ENCODE assay signal across 1 cellular context in the genomic region with DNA sequence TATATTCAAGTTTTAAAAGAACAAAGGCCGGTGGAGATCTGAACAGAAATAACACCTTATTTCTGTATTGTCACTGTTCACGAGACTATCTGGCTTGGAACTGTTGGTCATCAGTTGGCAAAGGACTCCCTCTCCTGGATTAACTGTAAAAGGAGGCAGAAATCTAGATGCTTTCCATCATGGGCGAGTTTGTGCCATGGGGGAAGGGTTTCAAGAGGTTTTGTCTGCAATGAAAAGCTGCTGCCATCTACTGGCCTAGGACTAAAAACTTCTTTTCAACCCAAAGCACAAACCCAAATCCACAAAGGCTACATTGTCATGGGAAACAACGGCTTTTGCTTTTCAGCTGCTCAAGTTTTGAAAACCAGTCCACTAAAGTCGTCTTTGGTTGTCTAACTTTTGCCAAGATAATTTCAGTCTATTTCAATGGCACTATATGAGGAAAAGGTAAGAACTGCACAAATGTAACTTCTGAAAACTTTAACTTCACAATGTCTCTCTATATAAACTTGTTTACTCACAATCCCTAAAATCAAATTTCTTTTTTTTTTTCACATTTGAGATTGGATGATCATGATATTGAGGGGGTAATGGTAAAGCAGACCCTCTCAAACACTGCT.
TF ChIP-seq lines count a peak whose summit lies in the region.

No MANE protein-coding gene starts in this region.

TF ChIP-seq in HepG2, 621 proteins besides CTCF, POLR2A, EP300 and RAD21 (continued from another document and continues in another):
- TF ChIP-seq, protein P1, sequence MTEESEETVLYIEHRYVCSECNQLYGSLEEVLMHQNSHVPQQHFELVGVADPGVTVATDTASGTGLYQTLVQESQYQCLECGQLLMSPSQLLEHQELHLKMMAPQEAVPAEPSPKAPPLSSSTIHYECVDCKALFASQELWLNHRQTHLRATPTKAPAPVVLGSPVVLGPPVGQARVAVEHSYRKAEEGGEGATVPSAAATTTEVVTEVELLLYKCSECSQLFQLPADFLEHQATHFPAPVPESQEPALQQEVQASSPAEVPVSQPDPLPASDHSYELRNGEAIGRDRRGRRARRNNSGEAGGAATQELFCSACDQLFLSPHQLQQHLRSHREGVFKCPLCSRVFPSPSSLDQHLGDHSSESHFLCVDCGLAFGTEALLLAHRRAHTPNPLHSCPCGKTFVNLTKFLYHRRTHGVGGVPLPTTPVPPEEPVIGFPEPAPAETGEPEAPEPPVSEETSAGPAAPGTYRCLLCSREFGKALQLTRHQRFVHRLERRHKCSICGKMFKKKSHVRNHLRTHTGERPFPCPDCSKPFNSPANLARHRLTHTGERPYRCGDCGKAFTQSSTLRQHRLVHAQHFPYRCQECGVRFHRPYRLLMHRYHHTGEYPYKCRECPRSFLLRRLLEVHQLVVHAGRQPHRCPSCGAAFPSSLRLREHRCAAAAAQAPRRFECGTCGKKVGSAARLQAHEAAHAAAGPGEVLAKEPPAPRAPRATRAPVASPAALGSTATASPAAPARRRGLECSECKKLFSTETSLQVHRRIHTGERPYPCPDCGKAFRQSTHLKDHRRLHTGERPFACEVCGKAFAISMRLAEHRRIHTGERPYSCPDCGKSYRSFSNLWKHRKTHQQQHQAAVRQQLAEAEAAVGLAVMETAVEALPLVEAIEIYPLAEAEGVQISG (CRISPR knock-in tag; IDR thresholded peaks at IDR 0.05), result 0 out of 2 replicates have a peak, but pooled peaks have one; percentile 29
- TF ChIP-seq ETV6 (CRISPR knock-in tag; conservative IDR thresholded peaks at IDR 0.05) (no peak), SMC3 (IDR thresholded peaks at IDR 0.05; ENCODE audit: low read length) (peak; percentile 84), ZNF30 (CRISPR knock-in tag; IDR thresholded peaks at IDR 0.05) (no peak), ZNF749 (CRISPR knock-in tag; IDR thresholded peaks at IDR 0.05; ENCODE audit: borderline replicate concordance) (no peak), ZNF264 (CRISPR knock-in tag; IDR thresholded peaks at IDR 0.05) (peak; percentile 68; the same call in 1 of the 2 replicates), PCBP2 (optimal IDR thresholded peaks at IDR 0.05; ENCODE audit: low read depth, low read length, poor library complexity, severe bottlenecking) (no peak), RFX1 (IDR thresholded peaks at IDR 0.05) (no peak), FLYWCH1 (CRISPR knock-in tag; IDR thresholded peaks at IDR 0.05) (no peak), ARID2 (CRISPR knock-in tag; IDR thresholded peaks at IDR 0.05; ENCODE audit: borderline replicate concordance) (no peak), TP53 (CRISPR knock-in tag; conservative IDR thresholded peaks at IDR 0.05) (no peak), ZMYM3 (CRISPR knock-in tag; IDR thresholded peaks at IDR 0.05) (no peak), ZFP1 (CRISPR knock-in tag; IDR thresholded peaks at IDR 0.05) (no peak), ZNF556 (CRISPR knock-in tag; IDR thresholded peaks at IDR 0.05; ENCODE audit: borderline replicate concordance) (no peak), PHF21A (CRISPR knock-in tag; IDR thresholded peaks at IDR 0.05) (peak; percentile 18; the same call in 1 of the 2 replicates), ZNF446 (CRISPR knock-in tag; IDR thresholded peaks at IDR 0.05) (no peak), AGO1 (IDR thresholded peaks at IDR 0.05; ENCODE audit: low read depth, low read length, poor library complexity, severe bottlenecking) (no peak), MTF1 (CRISPR knock-in tag; IDR thresholded peaks at IDR 0.05) (no peak), ZFP90 (CRISPR knock-in tag; IDR thresholded peaks at IDR 0.05; ENCODE audit: borderline replicate concordance) (no peak), EED (CRISPR knock-in tag; IDR thresholded peaks at IDR 0.05) (no peak), XBP1 (CRISPR knock-in tag; IDR thresholded peaks at IDR 0.05) (no peak), ZNF747 (CRISPR knock-in tag; IDR thresholded peaks at IDR 0.05; ENCODE audit: borderline replicate concordance) (no peak), HDAC2 (CRISPR knock-in tag; IDR thresholded peaks at IDR 0.05) (no peak), SRSF1 (optimal IDR thresholded peaks at IDR 0.05; ENCODE audit: low read depth, low read length) (no peak), DPF2 (CRISPR knock-in tag; IDR thresholded peaks at IDR 0.05; ENCODE audit: borderline replicate concordance, low read depth) (no peak), ZSCAN9 (CRISPR knock-in tag; IDR thresholded peaks at IDR 0.05; ENCODE audit: borderline replicate concordance) (peak; percentile 40; the same call in 1 of the 2 replicates)
- TF ChIP-seq, protein P2, sequence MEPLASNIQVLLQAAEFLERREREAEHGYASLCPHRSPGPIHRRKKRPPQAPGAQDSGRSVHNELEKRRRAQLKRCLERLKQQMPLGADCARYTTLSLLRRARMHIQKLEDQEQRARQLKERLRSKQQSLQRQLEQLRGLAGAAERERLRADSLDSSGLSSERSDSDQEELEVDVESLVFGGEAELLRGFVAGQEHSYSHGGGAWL (CRISPR knock-in tag; IDR thresholded peaks at IDR 0.05), result no peak
- TF ChIP-seq, protein P3, sequence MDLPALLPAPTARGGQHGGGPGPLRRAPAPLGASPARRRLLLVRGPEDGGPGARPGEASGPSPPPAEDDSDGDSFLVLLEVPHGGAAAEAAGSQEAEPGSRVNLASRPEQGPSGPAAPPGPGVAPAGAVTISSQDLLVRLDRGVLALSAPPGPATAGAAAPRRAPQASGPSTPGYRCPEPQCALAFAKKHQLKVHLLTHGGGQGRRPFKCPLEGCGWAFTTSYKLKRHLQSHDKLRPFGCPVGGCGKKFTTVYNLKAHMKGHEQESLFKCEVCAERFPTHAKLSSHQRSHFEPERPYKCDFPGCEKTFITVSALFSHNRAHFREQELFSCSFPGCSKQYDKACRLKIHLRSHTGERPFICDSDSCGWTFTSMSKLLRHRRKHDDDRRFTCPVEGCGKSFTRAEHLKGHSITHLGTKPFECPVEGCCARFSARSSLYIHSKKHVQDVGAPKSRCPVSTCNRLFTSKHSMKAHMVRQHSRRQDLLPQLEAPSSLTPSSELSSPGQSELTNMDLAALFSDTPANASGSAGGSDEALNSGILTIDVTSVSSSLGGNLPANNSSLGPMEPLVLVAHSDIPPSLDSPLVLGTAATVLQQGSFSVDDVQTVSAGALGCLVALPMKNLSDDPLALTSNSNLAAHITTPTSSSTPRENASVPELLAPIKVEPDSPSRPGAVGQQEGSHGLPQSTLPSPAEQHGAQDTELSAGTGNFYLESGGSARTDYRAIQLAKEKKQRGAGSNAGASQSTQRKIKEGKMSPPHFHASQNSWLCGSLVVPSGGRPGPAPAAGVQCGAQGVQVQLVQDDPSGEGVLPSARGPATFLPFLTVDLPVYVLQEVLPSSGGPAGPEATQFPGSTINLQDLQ (CRISPR knock-in tag; IDR thresholded peaks at IDR 0.05), result no peak
- TF ChIP-seq, protein P4, sequence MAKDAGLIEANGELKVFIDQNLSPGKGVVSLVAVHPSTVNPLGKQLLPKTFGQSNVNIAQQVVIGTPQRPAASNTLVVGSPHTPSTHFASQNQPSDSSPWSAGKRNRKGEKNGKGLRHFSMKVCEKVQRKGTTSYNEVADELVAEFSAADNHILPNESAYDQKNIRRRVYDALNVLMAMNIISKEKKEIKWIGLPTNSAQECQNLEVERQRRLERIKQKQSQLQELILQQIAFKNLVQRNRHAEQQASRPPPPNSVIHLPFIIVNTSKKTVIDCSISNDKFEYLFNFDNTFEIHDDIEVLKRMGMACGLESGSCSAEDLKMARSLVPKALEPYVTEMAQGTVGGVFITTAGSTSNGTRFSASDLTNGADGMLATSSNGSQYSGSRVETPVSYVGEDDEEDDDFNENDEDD (CRISPR knock-in tag; IDR thresholded peaks at IDR 0.05; ENCODE audit: borderline replicate concordance), result no peak
- TF ChIP-seq, protein P5, sequence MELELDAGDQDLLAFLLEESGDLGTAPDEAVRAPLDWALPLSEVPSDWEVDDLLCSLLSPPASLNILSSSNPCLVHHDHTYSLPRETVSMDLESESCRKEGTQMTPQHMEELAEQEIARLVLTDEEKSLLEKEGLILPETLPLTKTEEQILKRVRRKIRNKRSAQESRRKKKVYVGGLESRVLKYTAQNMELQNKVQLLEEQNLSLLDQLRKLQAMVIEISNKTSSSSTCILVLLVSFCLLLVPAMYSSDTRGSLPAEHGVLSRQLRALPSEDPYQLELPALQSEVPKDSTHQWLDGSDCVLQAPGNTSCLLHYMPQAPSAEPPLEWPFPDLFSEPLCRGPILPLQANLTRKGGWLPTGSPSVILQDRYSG (CRISPR knock-in tag; IDR thresholded peaks at IDR 0.05), result no peak
- TF ChIP-seq, protein P6, sequence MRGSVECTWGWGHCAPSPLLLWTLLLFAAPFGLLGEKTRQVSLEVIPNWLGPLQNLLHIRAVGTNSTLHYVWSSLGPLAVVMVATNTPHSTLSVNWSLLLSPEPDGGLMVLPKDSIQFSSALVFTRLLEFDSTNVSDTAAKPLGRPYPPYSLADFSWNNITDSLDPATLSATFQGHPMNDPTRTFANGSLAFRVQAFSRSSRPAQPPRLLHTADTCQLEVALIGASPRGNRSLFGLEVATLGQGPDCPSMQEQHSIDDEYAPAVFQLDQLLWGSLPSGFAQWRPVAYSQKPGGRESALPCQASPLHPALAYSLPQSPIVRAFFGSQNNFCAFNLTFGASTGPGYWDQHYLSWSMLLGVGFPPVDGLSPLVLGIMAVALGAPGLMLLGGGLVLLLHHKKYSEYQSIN (CRISPR knock-in tag; IDR thresholded peaks at IDR 0.05; ENCODE audit: borderline replicate concordance), result no peak
- TF ChIP-seq, protein P7, sequence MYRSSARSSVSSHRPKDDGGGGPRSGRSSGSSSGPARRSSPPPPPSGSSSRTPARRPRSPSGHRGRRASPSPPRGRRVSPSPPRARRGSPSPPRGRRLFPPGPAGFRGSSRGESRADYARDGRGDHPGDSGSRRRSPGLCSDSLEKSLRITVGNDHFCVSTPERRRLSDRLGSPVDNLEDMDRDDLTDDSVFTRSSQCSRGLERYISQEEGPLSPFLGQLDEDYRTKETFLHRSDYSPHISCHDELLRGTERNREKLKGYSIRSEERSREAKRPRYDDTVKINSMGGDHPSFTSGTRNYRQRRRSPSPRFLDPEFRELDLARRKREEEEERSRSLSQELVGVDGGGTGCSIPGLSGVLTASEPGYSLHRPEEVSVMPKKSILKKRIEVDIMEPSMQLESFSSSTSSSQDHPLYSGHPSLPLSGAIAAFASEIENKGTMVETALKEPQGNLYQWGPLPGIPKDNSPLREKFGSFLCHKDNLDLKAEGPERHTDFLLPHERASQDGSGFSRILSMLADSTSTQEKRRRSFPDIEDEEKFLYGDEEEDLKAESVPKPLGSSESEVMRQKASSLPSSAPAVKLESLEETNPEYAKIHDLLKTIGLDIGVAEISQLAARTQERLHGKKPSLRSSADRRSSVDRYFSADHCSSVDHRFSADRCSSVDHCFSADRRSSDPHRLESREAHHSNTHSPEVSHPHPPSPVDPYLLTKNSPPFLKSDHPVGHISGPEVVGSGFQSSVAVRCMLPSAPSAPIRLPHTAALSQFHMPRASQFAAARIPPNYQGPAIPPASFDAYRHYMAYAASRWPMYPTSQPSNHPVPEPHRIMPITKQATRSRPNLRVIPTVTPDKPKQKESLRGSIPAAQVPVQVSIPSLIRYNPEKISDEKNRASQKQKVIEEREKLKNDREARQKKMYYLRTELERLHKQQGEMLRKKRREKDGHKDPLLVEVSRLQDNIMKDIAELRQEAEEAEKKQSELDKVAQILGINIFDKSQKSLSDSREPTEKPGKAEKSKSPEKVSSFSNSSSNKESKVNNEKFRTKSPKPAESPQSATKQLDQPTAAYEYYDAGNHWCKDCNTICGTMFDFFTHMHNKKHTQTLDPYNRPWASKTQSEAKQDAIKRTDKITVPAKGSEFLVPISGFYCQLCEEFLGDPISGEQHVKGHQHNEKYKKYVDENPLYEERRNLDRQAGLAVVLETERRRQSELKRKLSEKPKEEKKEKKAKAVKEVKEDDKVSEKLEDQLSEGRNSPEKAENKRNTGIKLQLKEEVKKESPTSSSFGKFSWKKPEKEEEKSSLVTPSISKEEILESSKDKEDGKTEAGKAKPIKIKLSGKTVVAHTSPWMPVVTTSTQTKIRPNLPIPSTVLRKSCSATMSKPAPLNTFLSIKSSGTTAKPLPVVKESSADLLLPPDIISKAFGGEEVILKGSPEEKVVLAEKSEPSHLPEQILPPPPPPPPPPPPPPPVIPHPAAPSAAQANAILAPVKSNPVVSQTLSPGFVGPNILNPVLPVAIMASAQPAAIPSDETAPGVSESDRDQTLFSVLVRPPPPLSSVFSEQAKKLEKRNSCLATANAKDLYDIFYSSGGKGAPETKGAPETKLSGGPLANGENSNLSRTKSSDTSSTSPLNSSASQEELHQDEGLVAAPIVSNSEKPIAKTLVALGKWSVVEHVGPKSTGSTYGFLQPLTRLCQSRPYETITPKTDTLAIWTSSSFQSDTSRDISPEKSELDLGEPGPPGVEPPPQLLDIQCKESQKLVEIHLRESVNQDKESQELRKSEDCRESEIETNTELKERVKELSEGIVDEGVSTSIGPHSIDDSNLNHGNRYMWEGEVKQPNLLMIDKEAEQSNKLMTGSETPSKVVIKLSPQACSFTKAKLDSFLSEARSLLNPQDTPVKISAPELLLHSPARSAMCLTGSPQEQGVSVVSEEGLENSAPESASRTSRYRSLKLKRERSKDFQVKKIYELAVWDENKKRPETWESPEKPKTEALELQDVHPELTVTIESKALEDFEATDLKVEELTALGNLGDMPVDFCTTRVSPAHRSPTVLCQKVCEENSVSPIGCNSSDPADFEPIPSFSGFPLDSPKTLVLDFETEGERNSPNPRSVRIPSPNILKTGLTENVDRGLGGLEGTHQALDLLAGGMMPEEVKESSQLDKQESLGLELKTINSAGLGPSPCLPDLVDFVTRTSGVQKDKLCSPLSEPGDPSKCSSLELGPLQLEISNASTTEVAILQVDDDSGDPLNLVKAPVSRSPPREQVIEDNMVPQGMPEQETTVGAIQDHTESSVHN (CRISPR knock-in tag; IDR thresholded peaks at IDR 0.05), result no peak
- TF ChIP-seq, protein P8, sequence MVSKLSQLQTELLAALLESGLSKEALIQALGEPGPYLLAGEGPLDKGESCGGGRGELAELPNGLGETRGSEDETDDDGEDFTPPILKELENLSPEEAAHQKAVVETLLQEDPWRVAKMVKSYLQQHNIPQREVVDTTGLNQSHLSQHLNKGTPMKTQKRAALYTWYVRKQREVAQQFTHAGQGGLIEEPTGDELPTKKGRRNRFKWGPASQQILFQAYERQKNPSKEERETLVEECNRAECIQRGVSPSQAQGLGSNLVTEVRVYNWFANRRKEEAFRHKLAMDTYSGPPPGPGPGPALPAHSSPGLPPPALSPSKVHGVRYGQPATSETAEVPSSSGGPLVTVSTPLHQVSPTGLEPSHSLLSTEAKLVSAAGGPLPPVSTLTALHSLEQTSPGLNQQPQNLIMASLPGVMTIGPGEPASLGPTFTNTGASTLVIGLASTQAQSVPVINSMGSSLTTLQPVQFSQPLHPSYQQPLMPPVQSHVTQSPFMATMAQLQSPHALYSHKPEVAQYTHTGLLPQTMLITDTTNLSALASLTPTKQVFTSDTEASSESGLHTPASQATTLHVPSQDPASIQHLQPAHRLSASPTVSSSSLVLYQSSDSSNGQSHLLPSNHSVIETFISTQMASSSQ (IDR thresholded peaks at IDR 0.05; ENCODE audit: low read depth), result no peak
- TF ChIP-seq, protein P8 (CRISPR knock-in tag; IDR thresholded peaks at IDR 0.05; ENCODE audit: borderline replicate concordance), result no peak
